Comparison of ENCODE assay signal across 1 cellular context in the genomic region with DNA sequence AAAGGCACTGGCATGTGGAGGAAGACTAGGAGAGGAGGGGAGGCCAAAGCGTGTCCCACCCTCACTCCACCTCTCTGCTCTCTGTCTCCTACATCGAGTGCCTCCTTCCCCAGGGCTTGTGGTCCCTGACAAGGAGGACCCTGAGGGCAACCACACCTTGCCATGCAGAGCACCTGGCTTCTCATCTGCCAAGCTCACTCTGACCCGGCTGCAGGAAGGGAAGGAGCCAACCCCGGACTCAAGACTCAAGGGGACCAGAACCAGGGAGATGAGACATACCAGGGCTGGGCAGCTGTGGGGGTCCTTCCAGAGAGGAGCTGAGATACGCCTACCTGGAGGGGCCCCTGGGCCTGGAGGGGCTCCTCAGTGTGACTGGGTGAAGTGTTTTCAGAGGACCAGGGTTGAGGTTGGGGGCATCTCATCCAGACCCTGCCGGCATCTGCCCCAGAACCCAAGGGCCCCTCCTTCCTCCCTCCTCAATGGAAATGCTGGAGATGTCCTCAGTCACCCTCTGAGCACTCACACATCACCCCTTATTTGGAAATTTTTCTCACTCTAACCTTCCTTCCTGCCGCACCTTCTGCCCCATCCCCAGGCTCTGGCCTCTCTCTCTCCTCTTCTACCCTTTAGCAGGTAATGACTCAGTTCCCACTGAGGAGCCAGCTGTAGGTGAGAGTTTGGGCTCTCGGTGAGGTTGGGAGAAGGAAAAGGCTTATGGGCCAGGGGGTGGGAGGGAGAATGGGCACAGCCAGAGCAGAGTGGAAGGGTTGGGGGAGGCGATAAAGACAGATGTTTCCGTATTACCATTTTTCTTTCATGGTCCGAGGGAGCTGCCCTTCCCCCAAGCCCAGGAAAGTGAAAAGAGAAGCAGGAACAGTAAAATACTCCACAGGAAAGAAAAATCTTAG.
TF ChIP-seq lines count a peak whose summit lies in the region.

No MANE protein-coding gene starts in this region.

TF ChIP-seq in H1, 55 proteins besides CTCF, POLR2A, EP300 and RAD21:
- TF ChIP-seq SRF (IDR thresholded peaks at IDR 0.05; ENCODE audit: low read depth, low read length) (0 out of 2 replicates have a peak, but pooled peaks have one; percentile 24), CBX5 (IDR thresholded peaks at IDR 0.05; ENCODE audit: low read depth, low read length) (no peak), ASH2L (IDR thresholded peaks at IDR 0.05; ENCODE audit: low read length) (peak; percentile 54)
TF ChIP-seq in H1: peak in this region for 2.
